In genomic region chr9:35758475-35759050, GRCh38 we compare ENCODE assay signal across 9 cellular contexts. TPM values are rescaled to one million over a fixed set of nuclear protein-coding genes. Genes with fewer than 3 reads are reported as not detected.
A peak's percentile ranks its signal among the peaks of the same experiment; 100 is the strongest.
DNase-seq lines count a peak whose midpoint lies in the region; ATAC-seq and TF ChIP-seq lines count a peak whose summit lies in the region.
"Had no signal": no experiment of that assay in that cellular context is flagged by ENCODE, and none has a peak within 500 bp of the region (broad histone marks: within the 10 kb centered on the region; RNA-seq: fewer than 3 reads in every experiment).

No MANE protein-coding gene starts in this region.

- no peaks in the 10 kb centered on the region for H3K27me3 ChIP-seq in BE2C
- H3K27me3 ChIP-seq in ascending aorta: no peaks in the 10 kb centered on the region
- H3K27me3 ChIP-seq in MG63: no peaks in the 10 kb centered on the region
- H3K27me3 ChIP-seq in esophagus squamous epithelium: peaks cover 0 to 67% (median 0%) of the 10 kb centered on the region in 4 donors
- no peaks in the 10 kb centered on the region for H3K27me3 ChIP-seq in testis

- DNase-seq in BE2C: no peak
- DNase-seq in HT-29 (ENCODE audit: low spot score): peak; percentile 26
- no peak for DNase-seq in ascending aorta (ENCODE audit: low spot score in 2 of 2)
- DNase-seq in naive thymus-derived CD8-positive, alpha-beta T cell: no peak
- DNase-seq in MG63: no peak
- DNase-seq in esophagus squamous epithelium (lab: John Stamatoyannopoulos, UW): no peak
- no peak for DNase-seq in testis
- DNase-seq: DND-41 had no signal

- no peak for ATAC-seq in naive thymus-derived CD8-positive, alpha-beta T cell
- no peak for ATAC-seq in GM19351 (IDR thresholded peaks at IDR 0.05; ENCODE audit: unreplicated experiment)

- WGBS in esophagus squamous epithelium, 2 donors: 58 to 63% methylated on average over 3 of the region's 3 CpGs
- 48 to 59% methylated on average over 3 of the region's 3 CpGs for WGBS in testis, 2 donors

- TF ChIP-seq CTCF in BE2C (IDR thresholded peaks at IDR 0.05; ENCODE audit: low read depth, low read length) (no peak), ascending aorta (IDR thresholded peaks at IDR 0.05) (no peak), esophagus squamous epithelium (IDR thresholded peaks at IDR 0.05) (no peak), testis (IDR thresholded peaks at IDR 0.05) (no peak)

- H3K4me1 Mint-ChIP-seq in naive thymus-derived CD8-positive, alpha-beta T cell: peaks cover 23 to 69% (median 49%) of the 10 kb centered on the region in 4 donors

- H3K4me1 ChIP-seq in BE2C (no peaks in the 10 kb centered on the region), ascending aorta (peaks cover 5 to 31% of the 10 kb centered on the region in 2 donors), esophagus squamous epithelium (peaks cover 9 to 48% (median 21%) of the 10 kb centered on the region in 3 donors), testis (peaks cover 11% of the 10 kb centered on the region)

- H3K27me3 Mint-ChIP-seq in naive thymus-derived CD8-positive, alpha-beta T cell: no peaks in the 10 kb centered on the region

- H3K9me3 ChIP-seq in BE2C (no peaks in the 10 kb centered on the region), ascending aorta (no peaks in the 10 kb centered on the region), MG63 (no peaks in the 10 kb centered on the region), esophagus squamous epithelium (no peaks in the 10 kb centered on the region), testis (no peaks in the 10 kb centered on the region)

- peak overlapping the region; percentile 98 for H3K27ac ChIP-seq in ascending aorta
- H3K27ac ChIP-seq in esophagus squamous epithelium: peak overlapping the region in 1 of 4 donors; percentile 85
- H3K27ac ChIP-seq in testis: no peak overlapping the region

- POLR2A ChIA-PET in naive thymus-derived CD8-positive, alpha-beta T cell (lab: Charles Lee): interaction anchor here (0.7 to 4.2 kb wide), 3 partner anchors 9 to 27 kb away, joined by 6 to 32 read pairs (median 7); partner anchors contain the start of genes CREB3, RGP1 and TLN1

- peak overlapping the region in 9 of 10 donors; percentile 61 to 96 (median 79) for H3K27ac Mint-ChIP-seq in naive thymus-derived CD8-positive, alpha-beta T cell

- no peak for TF ChIP-seq POLR2A in esophagus squamous epithelium (IDR thresholded peaks at IDR 0.05)
- TF ChIP-seq POLR2A in testis (IDR thresholded peaks at IDR 0.05): no peak

- H3K36me3 Mint-ChIP-seq in naive thymus-derived CD8-positive, alpha-beta T cell: peaks cover 0 to 17% (median 4%) of the 10 kb centered on the region in 3 donors

- H3K4me3 ChIP-seq in BE2C (ENCODE audit: low read depth, low read length) (peak overlapping the region; percentile 80; the same call in 1 of the 2 replicates), ascending aorta (peak overlapping the region in 1 of 2 donors; percentile 71), MG63 (no peak overlapping the region), esophagus squamous epithelium (no peak overlapping the region), testis (no peak overlapping the region)

- H3K9me3 Mint-ChIP-seq in naive thymus-derived CD8-positive, alpha-beta T cell: no peaks in the 10 kb centered on the region

- H3K4me3 Mint-ChIP-seq in naive thymus-derived CD8-positive, alpha-beta T cell: peak overlapping the region; percentile 47 to 97 (median 68)

- no peaks in the 10 kb centered on the region for H3K36me3 ChIP-seq in BE2C
- peaks cover 6 to 11% of the 10 kb centered on the region in 2 donors for H3K36me3 ChIP-seq in ascending aorta
- peaks cover 33% of the 10 kb centered on the region for H3K36me3 ChIP-seq in MG63
- peaks cover 0 to 22% (median 3%) of the 10 kb centered on the region in 3 donors for H3K36me3 ChIP-seq in esophagus squamous epithelium
- no peaks in the 10 kb centered on the region for H3K36me3 ChIP-seq in testis (ENCODE audit: low read depth, missing control alignments)

- intact Hi-C loops in ascending aorta (cut with DNase I): loop anchor here (5.0 kb wide), 1 partner anchor 69 kb away; the partner anchor contains the start of genes FAM221B and TMEM8B
- intact Hi-C loops in esophagus squamous epithelium (cut with DNase I): no loop called here
- intact Hi-C loops in testis (cut with DNase I; ENCODE audit: low total_unique reads): no loop called here

RNA-seq across cellular contexts. Expression of gene MSMP, which starts 4.5 kb away (rescaled TPM):
- 2.2 TPM for polyA plus RNA-seq in BE2C (2012; ENCODE audit: insufficient read depth, insufficient read length, low read depth)
- 0.28 TPM in 1 of 2 replicates, not detected in the other for total RNA-seq in HT-29 (2014; rRNA removed; shearing (Covaris generic))
- not detected for total RNA-seq in ascending aorta
- total RNA-seq in naive thymus-derived CD8-positive, alpha-beta T cell: 1 to 10 TPM in 1 of 2 experiments, under 1 TPM in 1; 0.88 to 1.7 TPM
- polyA plus RNA-seq in naive thymus-derived CD8-positive, alpha-beta T cell: 1 to 10 TPM in 1 of 3 donors, not detected in 2; 1.3 TPM
- total RNA-seq in MG63 (2014; rRNA removed; shearing (Covaris generic); ENCODE audit: low replicate concordance): not detected in 2 replicates
- not detected for total RNA-seq in esophagus squamous epithelium
- total RNA-seq in testis: 1 to 10 TPM in 1 of 2 donors, not detected in 1; 1.7 TPM
- polyA plus RNA-seq in testis (ENCODE audit: insufficient read depth, low read depth, low replicate concordance): 1.9 TPM

RNA-seq across cellular contexts. Expression of gene RGP1, which starts 9.5 kb away (rescaled TPM):
- 12.1 TPM for polyA plus RNA-seq in BE2C (2012; ENCODE audit: insufficient read depth, insufficient read length, low read depth)
- total RNA-seq in HT-29 (2014; rRNA removed; shearing (Covaris generic)): 18.9 and 20.6 TPM in 2 replicates
- total RNA-seq in ascending aorta: 24.8 TPM
- 10 to 100 TPM; 30.7 to 31.7 TPM for total RNA-seq in naive thymus-derived CD8-positive, alpha-beta T cell
- 1 to 10 TPM; 6.8 to 9.6 (median 8.1) TPM for polyA plus RNA-seq in naive thymus-derived CD8-positive, alpha-beta T cell
- 25.9 and 33.7 TPM in 2 replicates for total RNA-seq in MG63 (2014; rRNA removed; shearing (Covaris generic); ENCODE audit: low replicate concordance)
- 10 to 100 TPM in 3 of 4 donors, 1 to 10 TPM in 1; 8.0 to 17.5 (median 11.6) TPM for total RNA-seq in esophagus squamous epithelium
- 10 to 100 TPM; 21.1 to 21.4 TPM for total RNA-seq in testis
- 23.9 TPM for polyA plus RNA-seq in testis (ENCODE audit: insufficient read depth, low read depth, low replicate concordance)

RNA-seq across cellular contexts. Expression of gene GBA2, which starts 9.5 kb away (rescaled TPM):
- 80.1 TPM for polyA plus RNA-seq in BE2C (2012; ENCODE audit: insufficient read depth, insufficient read length, low read depth)
- 74.6 and 84.9 TPM in 2 replicates for total RNA-seq in HT-29 (2014; rRNA removed; shearing (Covaris generic))
- total RNA-seq in ascending aorta: 40.7 TPM
- total RNA-seq in naive thymus-derived CD8-positive, alpha-beta T cell: 10 to 100 TPM; 56.7 to 65.4 TPM
- 10 to 100 TPM; 14.8 to 28.3 (median 22.0) TPM for polyA plus RNA-seq in naive thymus-derived CD8-positive, alpha-beta T cell
- total RNA-seq in MG63 (2014; rRNA removed; shearing (Covaris generic); ENCODE audit: low replicate concordance): 32.7 and 58.6 TPM in 2 replicates
- total RNA-seq in esophagus squamous epithelium: 10 to 100 TPM; 14.1 to 61.8 (median 42.0) TPM
- 10 to 100 TPM; 66.5 to 77.1 TPM for total RNA-seq in testis
- polyA plus RNA-seq in testis (ENCODE audit: insufficient read depth, low read depth, low replicate concordance): 51.3 TPM

RNA-seq across cellular contexts. Expression of gene CREB3, which starts 26.1 kb away (rescaled TPM):
- polyA plus RNA-seq in BE2C (2012; ENCODE audit: insufficient read depth, insufficient read length, low read depth): 40.4 TPM
- 42.4 and 44.5 TPM in 2 replicates for total RNA-seq in HT-29 (2014; rRNA removed; shearing (Covaris generic))
- total RNA-seq in ascending aorta (48.3 TPM), esophagus squamous epithelium (10 to 100 TPM; 10.5 to 24.2 (median 19.2) TPM), testis (10 to 100 TPM; 51.2 to 63.1 TPM)
- 10 to 100 TPM; 17.1 to 19.5 TPM for total RNA-seq in naive thymus-derived CD8-positive, alpha-beta T cell
- 10 to 100 TPM; 29.8 to 40.3 (median 33.1) TPM for polyA plus RNA-seq in naive thymus-derived CD8-positive, alpha-beta T cell
- total RNA-seq in MG63 (2014; rRNA removed; shearing (Covaris generic); ENCODE audit: low replicate concordance): 168 and 170 TPM in 2 replicates
- polyA plus RNA-seq in testis (ENCODE audit: insufficient read depth, low read depth, low replicate concordance): 85.0 TPM

RNA-seq across cellular contexts. Expression of gene TLN1, which starts 26.6 kb away (rescaled TPM):
- polyA plus RNA-seq in BE2C (2012; ENCODE audit: insufficient read depth, insufficient read length, low read depth): 91.6 TPM
- total RNA-seq in HT-29 (2014; rRNA removed; shearing (Covaris generic)): 99.5 and 100.0 TPM in 2 replicates
- total RNA-seq in ascending aorta: 735 TPM
- 100 to 1,000 TPM; 204 to 233 TPM for total RNA-seq in naive thymus-derived CD8-positive, alpha-beta T cell
- 10 to 100 TPM; 32.9 to 88.9 (median 36.4) TPM for polyA plus RNA-seq in naive thymus-derived CD8-positive, alpha-beta T cell
- total RNA-seq in MG63 (2014; rRNA removed; shearing (Covaris generic); ENCODE audit: low replicate concordance): 453 and 652 TPM in 2 replicates
- total RNA-seq in esophagus squamous epithelium: 100 to 1,000 TPM in 2 of 4 donors, 10 to 100 TPM in 2; 94.7 to 233 (median 112) TPM
- 100 to 1,000 TPM; 134 to 201 TPM for total RNA-seq in testis
- 171 TPM for polyA plus RNA-seq in testis (ENCODE audit: insufficient read depth, low read depth, low replicate concordance)

Comparison
In these comparisons a context has a peak if more than half of its experiments do, and no peak if none do; other contexts are left out.
1. H3K27ac ChIP-seq: peak in ascending aorta (2 of 2); none in testis (0 of 2).